1 cellular context compared by ENCODE assay signal in genomic region chr9:72315510-72316287, GRCh38.
TF ChIP-seq lines count a peak whose summit lies in the region.

No MANE protein-coding gene starts in this region.

TF ChIP-seq in H1, 55 proteins besides CTCF, POLR2A, EP300 and RAD21 (continued from another document):
- TF ChIP-seq POLR2AphosphoS5 (IDR thresholded peaks at IDR 0.05; ENCODE audit: low read depth, low read length): no peak
